In the genomic region with DNA sequence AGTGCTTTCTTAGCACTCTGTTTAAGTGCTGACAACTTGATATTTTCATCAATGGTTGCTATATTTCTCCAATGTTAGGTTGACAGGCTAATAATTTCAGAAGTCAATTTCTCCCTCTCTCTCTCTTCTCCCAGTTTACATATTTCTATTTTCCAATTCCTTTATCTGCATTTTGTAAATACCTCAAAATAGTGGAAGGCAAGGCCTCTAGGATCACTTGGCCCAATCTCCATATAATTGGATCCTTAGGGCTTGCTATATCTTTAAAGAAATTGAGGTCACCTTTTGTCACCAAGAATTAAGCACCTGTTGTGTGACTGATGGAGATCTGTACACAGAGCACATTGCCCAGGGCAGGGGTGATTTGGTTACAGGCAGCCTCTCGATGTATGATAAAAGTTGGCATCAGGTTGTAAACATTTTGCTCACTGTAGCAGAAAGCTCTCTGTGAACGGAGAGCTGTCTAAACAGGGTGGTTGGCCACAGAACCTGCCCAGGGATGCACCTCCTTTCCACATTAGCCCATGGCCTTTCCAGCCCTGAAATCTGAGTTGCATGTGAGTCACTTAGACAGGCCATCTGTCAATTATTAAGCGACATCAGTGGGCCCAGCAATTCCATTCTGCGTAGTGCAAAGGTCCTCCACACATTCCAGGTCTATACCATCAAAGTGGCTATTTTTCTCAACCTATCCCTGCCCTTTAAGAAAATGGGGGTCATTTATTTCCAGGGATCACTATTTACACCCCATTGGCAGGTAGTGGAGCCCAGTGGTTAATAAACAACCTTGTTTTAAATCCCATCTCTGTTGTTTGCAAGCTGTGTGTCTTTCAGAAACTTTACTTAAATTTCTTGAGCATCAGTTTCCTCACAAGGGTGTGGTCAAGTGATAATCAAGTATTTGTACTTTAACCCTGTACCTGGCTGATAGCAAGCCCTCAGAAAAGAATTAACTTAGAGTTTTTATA, we compare ENCODE assay signal across 16 cellular contexts. TPM values are rescaled to one million over a fixed set of nuclear protein-coding genes. Genes with fewer than 3 reads are reported as not detected.
DNase-seq lines count a peak whose midpoint lies in the region; ATAC-seq and TF ChIP-seq lines count a peak whose summit lies in the region.
"Had no signal": no experiment of that assay in that cellular context is flagged by ENCODE, and none has a peak within 500 bp of the region (broad histone marks: within the 10 kb centered on the region; RNA-seq: fewer than 3 reads in every experiment).

No MANE protein-coding gene starts in this region.

- H3K27me3 Mint-ChIP-seq in activated CD8-positive, alpha-beta memory T cell treated with anti-CD3 and anti-CD28 coated beads, Interleukin-2, amount 10 ng/mL, durations not matched to agents 7 days and 5 days, result peaks cover 5% of the 10 kb centered on the region
- H3K27me3 Mint-ChIP-seq in stimulated activated naive CD8-positive, alpha-beta T cell treated with anti-CD3 and anti-CD28 coated beads, Interleukin-15, amount 100 ng/mL, for 72 hours, result no peaks in the 10 kb centered on the region
- H3K27me3 Mint-ChIP-seq: stimulated activated memory B cell treated with anti-CD40 and anti-IgM and Interleukin-4, amounts not matched to agents 10 μg/mL and 1 μg/mL and 100 μg/mL, for 72 hours had no signal

- H3K4me3 ChIP-seq in BE2C (ENCODE audit: low read depth, low read length) (no peak overlapping the region), esophagus muscularis mucosa (no peak overlapping the region)
- H3K4me3 ChIP-seq: SJSA1, vagina had no signal

- no peaks in the 10 kb centered on the region for H3K9me3 Mint-ChIP-seq in activated CD8-positive, alpha-beta memory T cell treated with anti-CD3 and anti-CD28 coated beads, Interleukin-2, amount 10 ng/mL, durations not matched to agents 7 days and 5 days (ENCODE audit: low read depth)
- H3K9me3 Mint-ChIP-seq in stimulated activated naive CD8-positive, alpha-beta T cell treated with anti-CD3 and anti-CD28 coated beads, Interleukin-15, amount 100 ng/mL, for 72 hours, result no peaks in the 10 kb centered on the region
- H3K9me3 Mint-ChIP-seq: activated naive CD4-positive, alpha-beta T cell treated with anti-CD3 and anti-CD28 coated beads, Interleukin-2, amount 50 U/mL, for 72 hours; stimulated activated memory B cell treated with anti-CD40 and anti-IgM and Interleukin-4, amounts not matched to agents 10 μg/mL and 1 μg/mL and 100 μg/mL, for 72 hours had no signal

- H3K27ac ChIP-seq in esophagus muscularis mucosa (replicated peaks in 1 of 4), result no peak overlapping the region
- H3K27ac ChIP-seq: HL-60, SJSA1, vagina had no signal

- H3K36me3 ChIP-seq in BE2C, result no peaks in the 10 kb centered on the region
- H3K36me3 ChIP-seq in esophagus muscularis mucosa, result no peaks in the 10 kb centered on the region
- H3K36me3 ChIP-seq: SJSA1, vagina had no signal

- no peak for TF ChIP-seq POLR2A in esophagus muscularis mucosa (IDR thresholded peaks at IDR 0.05; ENCODE audit: low read depth)

- no peak overlapping the region for H3K27ac Mint-ChIP-seq in activated CD8-positive, alpha-beta memory T cell treated with anti-CD3 and anti-CD28 coated beads, Interleukin-2, amount 10 ng/mL, durations not matched to agents 7 days and 5 days
- H3K27ac Mint-ChIP-seq in stimulated activated naive CD8-positive, alpha-beta T cell treated with anti-CD3 and anti-CD28 coated beads, Interleukin-15, amount 100 ng/mL, for 72 hours, result no peak overlapping the region
- H3K27ac Mint-ChIP-seq: activated naive CD4-positive, alpha-beta T cell treated with anti-CD3 and anti-CD28 coated beads, Interleukin-2, amount 50 U/mL, for 72 hours; stimulated activated memory B cell treated with anti-CD40 and anti-IgM and Interleukin-4, amounts not matched to agents 10 μg/mL and 1 μg/mL and 100 μg/mL, for 72 hours had no signal

- ATAC-seq in left lobe of liver (peak; percentile 76), HG02938 (IDR thresholded peaks at IDR 0.05; ENCODE audit: unreplicated experiment) (no peak)
- no peak for ATAC-seq in activated CD8-positive, alpha-beta memory T cell treated with anti-CD3 and anti-CD28 coated beads, Interleukin-2, amount 10 ng/mL, durations not matched to agents 7 days and 5 days
- ATAC-seq in stimulated activated naive CD8-positive, alpha-beta T cell treated with anti-CD3 and anti-CD28 coated beads, Interleukin-15, amount 100 ng/mL, for 72 hours, result no peak
- ATAC-seq: activated naive CD4-positive, alpha-beta T cell treated with anti-CD3 and anti-CD28 coated beads, Interleukin-2, amount 50 U/mL, for 72 hours; stimulated activated memory B cell treated with anti-CD40 and anti-IgM and Interleukin-4, amounts not matched to agents 10 μg/mL and 1 μg/mL and 100 μg/mL, for 72 hours had no signal

- peak; percentile 26 for DNase-seq in BE2C
- DNase-seq in LoVo (ENCODE audit: low spot score), result peak; percentile 65
- peak; percentile 14 for DNase-seq in SK-N-DZ (ENCODE audit: low spot score)
- peak; percentile 82 for DNase-seq in left lobe of liver (ENCODE audit: low spot score)
- no peak for DNase-seq in activated CD8-positive, alpha-beta memory T cell treated with anti-CD3 and anti-CD28 coated beads, Interleukin-2, amount 10 ng/mL, durations not matched to agents 7 days and 5 days
- DNase-seq in esophagus muscularis mucosa (ENCODE audit: extremely low spot score), result no peak
- DNase-seq in stimulated activated naive CD8-positive, alpha-beta T cell treated with anti-CD3 and anti-CD28 coated beads, Interleukin-15, amount 100 ng/mL, for 72 hours, result no peak
- DNase-seq: GOT3; NCI-H748 treated with DMSO at 0.1 percent for 48 hours; stimulated activated CD4-positive, alpha-beta T cell treated with anti-CD3 and anti-CD28 coated beads, Interleukin-4, amount 100 ng/mL, for 24 hours had no signal

- CTCF ChIA-PET in activated CD8-positive, alpha-beta memory T cell treated with anti-CD3 and anti-CD28 coated beads, Interleukin-2, amount 10 ng/mL, durations not matched to agents 7 days and 5 days (lab: Charles Lee), result no interaction called here

- H3K9me3 ChIP-seq in BE2C (no peaks in the 10 kb centered on the region), esophagus muscularis mucosa (no peaks in the 10 kb centered on the region)
- H3K9me3 ChIP-seq: SJSA1, vagina had no signal

- H3K4me1 Mint-ChIP-seq in activated CD8-positive, alpha-beta memory T cell treated with anti-CD3 and anti-CD28 coated beads, Interleukin-2, amount 10 ng/mL, durations not matched to agents 7 days and 5 days, result no peaks in the 10 kb centered on the region
- H3K4me1 Mint-ChIP-seq in stimulated activated naive CD8-positive, alpha-beta T cell treated with anti-CD3 and anti-CD28 coated beads, Interleukin-15, amount 100 ng/mL, for 72 hours, result no peaks in the 10 kb centered on the region

- no peak overlapping the region for H3K4me3 Mint-ChIP-seq in activated CD8-positive, alpha-beta memory T cell treated with anti-CD3 and anti-CD28 coated beads, Interleukin-2, amount 10 ng/mL, durations not matched to agents 7 days and 5 days
- H3K4me3 Mint-ChIP-seq in stimulated activated naive CD8-positive, alpha-beta T cell treated with anti-CD3 and anti-CD28 coated beads, Interleukin-15, amount 100 ng/mL, for 72 hours, result no peak overlapping the region
- H3K4me3 Mint-ChIP-seq: stimulated activated memory B cell treated with anti-CD40 and anti-IgM and Interleukin-4, amounts not matched to agents 10 μg/mL and 1 μg/mL and 100 μg/mL, for 72 hours had no signal

- intact Hi-C loops in esophagus muscularis mucosa (cut with DNase I), result no loop called here

- WGBS in esophagus muscularis mucosa, result 75% methylated on average over 4 of the region's 4 CpGs

- H3K4me1 ChIP-seq in BE2C (peaks cover 5% of the 10 kb centered on the region; the same call in 1 of the 2 replicates), esophagus muscularis mucosa (no peaks in the 10 kb centered on the region)
- H3K4me1 ChIP-seq: SJSA1, vagina had no signal

- TF ChIP-seq CTCF in BE2C (IDR thresholded peaks at IDR 0.05; ENCODE audit: low read depth, low read length) (no peak), esophagus muscularis mucosa (IDR thresholded peaks at IDR 0.05) (no peak)

- H3K36me3 Mint-ChIP-seq in activated CD8-positive, alpha-beta memory T cell treated with anti-CD3 and anti-CD28 coated beads, Interleukin-2, amount 10 ng/mL, durations not matched to agents 7 days and 5 days, result no peaks in the 10 kb centered on the region
- H3K36me3 Mint-ChIP-seq: activated naive CD4-positive, alpha-beta T cell treated with anti-CD3 and anti-CD28 coated beads, Interleukin-2, amount 50 U/mL, for 72 hours; stimulated activated memory B cell treated with anti-CD40 and anti-IgM and Interleukin-4, amounts not matched to agents 10 μg/mL and 1 μg/mL and 100 μg/mL, for 72 hours had no signal

- H3K27me3 ChIP-seq in BE2C (no peaks in the 10 kb centered on the region), esophagus muscularis mucosa (no peaks in the 10 kb centered on the region)
- H3K27me3 ChIP-seq: SJSA1, vagina had no signal

- no peak for TF ChIP-seq EP300 in esophagus muscularis mucosa (IDR thresholded peaks at IDR 0.05)

RNA-seq across cellular contexts. Expression of a gene that starts 29.1 kb away (rescaled TPM):
- 199 TPM for polyA plus RNA-seq in BE2C (2012; ENCODE audit: insufficient read depth, insufficient read length, low read depth)
- 32.0 and 33.3 TPM in 2 replicates for polyA plus RNA-seq in SK-N-DZ (2014; cell fraction: cytosol; rRNA removed)
- polyA plus RNA-seq in SK-N-DZ (2014; cell fraction: nucleus; rRNA removed), result 24.3 and 26.1 TPM in 2 replicates
- total RNA-seq in left lobe of liver (48.7 TPM), esophagus muscularis mucosa (100 to 1,000 TPM in 2 of 4 donors, 10 to 100 TPM in 2; 83.3 to 119 (median 97.9) TPM)
- total RNA-seq in activated CD8-positive, alpha-beta memory T cell treated with anti-CD3 and anti-CD28 coated beads, Interleukin-2, amount 10 ng/mL, durations not matched to agents 7 days and 5 days, result 100 to 1,000 TPM in 1 of 2 experiments, 10 to 100 TPM in 1; 81.1 to 103 TPM

Comparison
In these comparisons a context has a peak if more than half of its experiments do, and no peak if none do; other contexts are left out.
1. DNase-seq: peak in BE2C (single experiment), LoVo (single experiment), SK-N-DZ (single experiment) and left lobe of liver (single experiment); none in activated CD8-positive, alpha-beta memory T cell treated with anti-CD3 and anti-CD28 coated beads, Interleukin-2, amount 10 ng/mL, durations not matched to agents 7 days and 5 days (single experiment), esophagus muscularis mucosa (single experiment) and stimulated activated naive CD8-positive, alpha-beta T cell treated with anti-CD3 and anti-CD28 coated beads, Interleukin-15, amount 100 ng/mL, for 72 hours (0 of 2).